Comparison of ENCODE assay signal across 14 cellular contexts in the genomic region with DNA sequence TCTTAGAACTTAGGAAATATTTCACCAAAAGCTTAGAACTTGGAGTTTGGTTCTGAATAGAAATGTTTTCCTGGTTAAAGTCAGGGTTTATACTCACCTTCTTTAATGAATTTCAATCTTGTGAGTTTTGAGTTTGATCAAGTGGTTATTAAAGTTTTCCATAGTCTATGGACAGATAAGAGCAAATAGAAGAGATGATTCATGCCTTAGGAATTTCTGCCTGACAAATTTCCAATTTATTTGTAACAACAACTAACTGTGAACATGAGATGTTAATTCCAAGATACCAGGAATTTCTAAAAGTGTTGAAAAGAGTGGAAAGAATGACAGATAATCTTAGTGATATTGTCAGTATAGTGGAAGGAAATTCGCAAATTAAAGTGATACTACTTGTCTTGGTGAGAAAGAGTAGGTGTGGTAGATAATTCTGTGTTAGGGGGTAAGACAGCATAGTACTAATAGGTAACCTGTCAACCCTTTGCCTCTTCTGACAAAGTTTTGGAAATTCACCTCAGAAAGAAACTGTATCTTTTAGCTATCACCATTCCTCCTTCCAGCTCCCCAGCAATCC.
DNase-seq lines count a peak whose midpoint lies in the region; ATAC-seq and TF ChIP-seq lines count a peak whose summit lies in the region.
"Had no signal": no experiment of that assay in that cellular context is flagged by ENCODE, and none has a peak within 500 bp of the region (broad histone marks: within the 10 kb centered on the region; RNA-seq: fewer than 3 reads in every experiment).

No MANE protein-coding gene starts in this region.

- H2BK15ac ChIP-seq in mesendoderm (replicated peaks; ENCODE audit: low read depth) = no peak overlapping the region

- WGBS in mesendoderm (ENCODE audit: extremely low coverage, insufficient coverage, low lambda C conversion rate) = no CpG with 5 or more reads among the region's 1 CpG

- peaks cover 28% of the 10 kb centered on the region for H3K4me1 Mint-ChIP-seq in chondrocyte (ENCODE audit: low read depth)
- H3K4me1 Mint-ChIP-seq: brain had no signal

- H3K18ac ChIP-seq in mesendoderm (ENCODE audit: low read length) = no peak overlapping the region

- no peak overlapping the region for H3K9ac ChIP-seq in mesendoderm (ENCODE audit: low read length)

- H3K4me3 ChIP-seq in mesendoderm (ENCODE audit: low read length) = no peak overlapping the region

- H3K23ac ChIP-seq in mesendoderm (ENCODE audit: low read length) = no peak overlapping the region

- H3K27ac Mint-ChIP-seq in chondrocyte (ENCODE audit: unreplicated experiment) = peak overlapping the region; percentile 52

- no peak overlapping the region for H2AK5ac ChIP-seq in mesendoderm (ENCODE audit: low read length)

- no peaks in the 10 kb centered on the region for H3K79me2 ChIP-seq in mesendoderm (ENCODE audit: control insufficient read depth, insufficient read depth, low read length)

- no peak overlapping the region for H3K4me3 Mint-ChIP-seq in chondrocyte (ENCODE audit: unreplicated experiment)
- H3K4me3 Mint-ChIP-seq: brain had no signal

- no peaks in the 10 kb centered on the region for H3K27me3 Mint-ChIP-seq in chondrocyte (ENCODE audit: low read depth)
- H3K27me3 Mint-ChIP-seq: brain had no signal

- no peaks in the 10 kb centered on the region for H3K79me1 ChIP-seq in mesendoderm (ENCODE audit: low read length)

- peak overlapping the region; percentile 17 for H3K27ac ChIP-seq in mesendoderm (ENCODE audit: low read depth, low read length)

- DNase-seq in EL (peak; percentile 64), LHCN-M2 (ENCODE audit: low read depth) (peak; percentile 61), chondrocyte (ENCODE audit: low spot score) (no peak), mesendoderm (peak; percentile 82), anterior cingulate cortex (lab: John Stamatoyannopoulos, UW) (no peak)
- DNase-seq: COR-L47, NCI-H1092, NCI-H510A, right cardiac atrium, T-helper 9 cell had no signal

- H3K4me2 ChIP-seq in mesendoderm (ENCODE audit: low read length) = no peak overlapping the region

- no peaks in the 10 kb centered on the region for H3K4me1 ChIP-seq in mesendoderm (ENCODE audit: control insufficient read depth, low read depth, low read length)

- no peak overlapping the region for H2BK5ac ChIP-seq in mesendoderm (ENCODE audit: low read length)

- no peak overlapping the region for H3K4ac ChIP-seq in mesendoderm (ENCODE audit: low read depth, low read length)

- peaks cover 26% of the 10 kb centered on the region for H3K36me3 Mint-ChIP-seq in chondrocyte (ENCODE audit: low read depth)

- H4K5ac ChIP-seq in mesendoderm (ENCODE audit: low read length) = no peak overlapping the region

- no peaks in the 10 kb centered on the region for H3K36me3 ChIP-seq in mesendoderm (ENCODE audit: control insufficient read depth, insufficient read depth, low read length)

- peaks cover 37% of the 10 kb centered on the region for H3K9me3 Mint-ChIP-seq in chondrocyte (ENCODE audit: low read depth)

- TF ChIP-seq CTCF in chondrocyte (IDR thresholded peaks at IDR 0.05) = no peak

- H2BK120ac ChIP-seq in mesendoderm (ENCODE audit: low read depth, low read length) = no peak overlapping the region

- H4K8ac ChIP-seq in mesendoderm (ENCODE audit: low read depth, low read length) = no peak overlapping the region

- no peak overlapping the region for H3K56ac ChIP-seq in mesendoderm (ENCODE audit: low read length)

- no peak for ATAC-seq in GM18868 (IDR thresholded peaks at IDR 0.05; ENCODE audit: unreplicated experiment)
- no peak for ATAC-seq in GM19467 (IDR thresholded peaks at IDR 0.05; ENCODE audit: unreplicated experiment)
- ATAC-seq: Panc1, right cardiac atrium had no signal

- no peaks in the 10 kb centered on the region for H3K27me3 ChIP-seq in mesendoderm (ENCODE audit: insufficient read depth, low read length, poor library complexity)

Comparison
In these comparisons a context has a peak if more than half of its experiments do, and no peak if none do; other contexts are left out.
1. DNase-seq: peak in EL (single experiment), LHCN-M2 (single experiment) and mesendoderm (single experiment); none in chondrocyte (single experiment) and anterior cingulate cortex (0 of 58).